Comparison of ENCODE assay signal across 11 cellular contexts in genomic region chrX:54825716-54826428, GRCh38. TPM values are rescaled to one million over a fixed set of nuclear protein-coding genes. Genes with fewer than 3 reads are reported as not detected.
A peak's percentile ranks its signal among the peaks of the same experiment; 100 is the strongest.
DNase-seq lines count a peak whose midpoint lies in the region; ATAC-seq and TF ChIP-seq lines count a peak whose summit lies in the region.
"Had no signal": no experiment of that assay in that cellular context is flagged by ENCODE, and none has a peak within 500 bp of the region (broad histone marks: within the 10 kb centered on the region; RNA-seq: fewer than 3 reads in every experiment).

No MANE protein-coding gene starts in this region.

- peaks cover 0 to 6% (median under 1%) of the 10 kb centered on the region in 4 donors for H3K4me1 Mint-ChIP-seq in naive thymus-derived CD8-positive, alpha-beta T cell
- H3K4me1 Mint-ChIP-seq: brain had no signal

- no peaks in the 10 kb centered on the region for H3K27me3 ChIP-seq in Loucy (ENCODE audit: insufficient read depth, low read length, poor library complexity, severe bottlenecking)
- H3K27me3 ChIP-seq: testis had no signal

- no peaks in the 10 kb centered on the region for H3K4me1 ChIP-seq in Loucy (ENCODE audit: insufficient read depth, low read length, poor library complexity, severe bottlenecking)
- H3K4me1 ChIP-seq: testis had no signal

- H3K79me2 ChIP-seq in Loucy (ENCODE audit: insufficient read depth, low read length), result no peaks in the 10 kb centered on the region

- H3K4me2 ChIP-seq in Loucy (ENCODE audit: low read depth, low read length, poor library complexity, severe bottlenecking), result no peak overlapping the region

- no peaks in the 10 kb centered on the region for H3F3A ChIP-seq in Loucy (ENCODE audit: low read depth)

- no peaks in the 10 kb centered on the region for H4K20me1 ChIP-seq in Loucy (ENCODE audit: insufficient read depth, low read length, poor library complexity, severe bottlenecking)

- no peak overlapping the region for H3K4me3 ChIP-seq in Loucy (ENCODE audit: low read length, poor library complexity, severe bottlenecking)
- H3K4me3 ChIP-seq: testis had no signal

- ATAC-seq in naive thymus-derived CD8-positive, alpha-beta T cell, result peak; percentile 49 to 68
- ATAC-seq in HG03432 (IDR thresholded peaks at IDR 0.05; ENCODE audit: unreplicated experiment), result no peak
- ATAC-seq in HG02678 (IDR thresholded peaks at IDR 0.05; ENCODE audit: unreplicated experiment), result no peak

- no peaks in the 10 kb centered on the region for H3K36me3 ChIP-seq in Loucy (ENCODE audit: insufficient read depth, low read length)

- H3K9me3 Mint-ChIP-seq in naive thymus-derived CD8-positive, alpha-beta T cell, result peaks cover 0 to 6% (median 0%) of the 10 kb centered on the region in 9 donors

- H3K27me3 Mint-ChIP-seq in naive thymus-derived CD8-positive, alpha-beta T cell, result no peaks in the 10 kb centered on the region
- H3K27me3 Mint-ChIP-seq: brain had no signal

- no peaks in the 10 kb centered on the region for H3K9me3 ChIP-seq in Loucy (ENCODE audit: insufficient read depth, low read depth, low read length)
- H3K9me3 ChIP-seq: testis had no signal

- no peaks in the 10 kb centered on the region for H3K9me2 ChIP-seq in Loucy (replicated peaks; ENCODE audit: low read depth, low read length)

- peaks cover 0 to 6% (median 0%) of the 10 kb centered on the region in 3 donors for H3K36me3 Mint-ChIP-seq in naive thymus-derived CD8-positive, alpha-beta T cell
- H3K36me3 Mint-ChIP-seq: brain had no signal

- no peak overlapping the region for H2AFZ ChIP-seq in Loucy (ENCODE audit: low read length)

- H3K4me3 Mint-ChIP-seq in naive thymus-derived CD8-positive, alpha-beta T cell, result no peak overlapping the region
- H3K4me3 Mint-ChIP-seq: brain had no signal

- TF ChIP-seq CTCF in Loucy (conservative IDR thresholded peaks at IDR 0.05; ENCODE audit: low read length), result peak; percentile 27; the same call in 1 of the 2 replicates

- peak overlapping the region in 2 of 10 donors; percentile 66 to 68 for H3K27ac Mint-ChIP-seq in naive thymus-derived CD8-positive, alpha-beta T cell
- H3K27ac Mint-ChIP-seq: brain had no signal

- DNase-seq in activated CD8-positive, alpha-beta memory T cell treated with anti-CD3 and anti-CD28 coated beads, Interleukin-2, amount 50 U/mL, for 4 hours, result peak; percentile 28
- DNase-seq in activated CD8-positive, alpha-beta memory T cell treated with anti-CD3 and anti-CD28 coated beads, Interleukin-2, amount 50 U/mL, for 48 hours, result no peak
- DNase-seq in activated naive CD4-positive, alpha-beta T cell treated with Interleukin-2 at 50 U/mL for 16 hours, result peak; percentile 19
- DNase-seq in naive thymus-derived CD8-positive, alpha-beta T cell, result peak in 5 of 10 donors; percentile 5 to 28 (median 24)
- DNase-seq in 8988T, result no peak
- DNase-seq: testis had no signal

- H3K9ac ChIP-seq in Loucy (ENCODE audit: low read depth, low read length, poor library complexity, severe bottlenecking), result no peak overlapping the region

- POLR2A ChIA-PET in naive thymus-derived CD8-positive, alpha-beta T cell (lab: Charles Lee), result no interaction called here

RNA-seq across cellular contexts. Expression of gene MAGED2, which starts 18.3 kb away (rescaled TPM):
- 100 to 1,000 TPM; 123 TPM for total RNA-seq in naive thymus-derived CD8-positive, alpha-beta T cell
- 100 to 1,000 TPM; 132 to 152 (median 135) TPM for polyA plus RNA-seq in naive thymus-derived CD8-positive, alpha-beta T cell

RNA-seq across cellular contexts. Expression of gene ITIH6, which starts 27.8 kb away (rescaled TPM):
- total RNA-seq in naive thymus-derived CD8-positive, alpha-beta T cell, result not detected
- not detected for polyA plus RNA-seq in naive thymus-derived CD8-positive, alpha-beta T cell
- total RNA-seq: osteocyte had no signal

Comparison
In these comparisons a context has a peak if more than half of its experiments do, and no peak if none do; other contexts are left out.
1. DNase-seq: peak in activated CD8-positive, alpha-beta memory T cell treated with anti-CD3 and anti-CD28 coated beads, Interleukin-2, amount 50 U/mL, for 4 hours (single experiment) and activated naive CD4-positive, alpha-beta T cell treated with Interleukin-2 at 50 U/mL for 16 hours (single experiment); none in activated CD8-positive, alpha-beta memory T cell treated with anti-CD3 and anti-CD28 coated beads, Interleukin-2, amount 50 U/mL, for 48 hours (single experiment) and 8988T (single experiment).
2. ATAC-seq: peak in naive thymus-derived CD8-positive, alpha-beta T cell (2 of 2); none in HG03432 (single experiment) and HG02678 (single experiment).